ENCODE assay signal across 21 cellular contexts in the genomic region with DNA sequence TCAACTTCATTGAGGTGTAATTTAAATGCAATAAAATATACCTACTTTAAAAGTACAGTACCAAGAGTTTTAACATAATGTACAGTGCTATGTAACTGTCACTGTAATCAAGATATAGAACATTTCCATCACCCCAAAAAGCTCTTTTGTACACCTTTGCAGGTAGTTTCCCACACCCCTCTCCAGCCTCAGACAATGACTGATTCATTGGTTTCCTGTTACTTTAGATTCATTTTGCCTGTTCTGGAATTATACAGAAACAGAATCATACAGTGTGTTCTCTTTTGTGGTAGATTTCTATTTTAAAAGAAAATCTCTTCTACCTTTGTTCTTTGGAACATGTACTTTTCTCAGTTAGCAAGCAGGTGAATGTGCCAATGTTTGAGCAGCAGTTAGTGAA. TPM values are rescaled to one million over a fixed set of nuclear protein-coding genes. Genes with fewer than 3 reads are reported as not detected.
A peak's percentile ranks its signal among the peaks of the same experiment; 100 is the strongest.
DNase-seq lines count a peak whose midpoint lies in the region; ATAC-seq lines count a peak whose summit lies in the region.
"Had no signal": no experiment of that assay in that cellular context is flagged by ENCODE, and none has a peak within 500 bp of the region (broad histone marks: within the 10 kb centered on the region; RNA-seq: fewer than 3 reads in every experiment).

No MANE protein-coding gene starts in this region.

- POLR2A ChIA-PET in activated CD4-positive, alpha-beta memory T cell treated with anti-CD3 and anti-CD28 coated beads for 36 hours (lab: Charles Lee): interaction anchor here (1.3 to 6.1 kb wide), 2 partner anchors 13 to 18 kb away, joined by 3 to 69 read pairs; no protein-coding TSS in a partner anchor
- POLR2A ChIA-PET in activated CD4-positive, alpha-beta memory T cell treated with anti-CD3 and anti-CD28 coated beads, Interleukin-2, amount 10 ng/mL, durations not matched to agents 7 days and 5 days (lab: Charles Lee): no interaction called here

- CTCF ChIA-PET in activated CD4-positive, alpha-beta memory T cell treated with anti-CD3 and anti-CD28 coated beads for 36 hours (lab: Charles Lee): interaction anchor here (1.0 to 1.5 kb wide), 3 partner anchors 18 to 43 kb away, joined by 3 to 7 read pairs (median 4); partner anchors contain the start of gene SREBF2
- CTCF ChIA-PET in activated CD4-positive, alpha-beta memory T cell treated with anti-CD3 and anti-CD28 coated beads, Interleukin-2, amount 10 ng/mL, durations not matched to agents 7 days and 5 days (lab: Charles Lee): interaction anchor here (2.5 kb wide), 1 partner anchor 18 kb away, joined by 10 read pairs; no protein-coding TSS in a partner anchor

- DNase-seq in activated CD4-positive, alpha-beta memory T cell treated with anti-CD3 and anti-CD28 coated beads for 36 hours: peak; percentile 34
- DNase-seq in activated CD4-positive, alpha-beta memory T cell treated with anti-CD3 and anti-CD28 coated beads, Interleukin-2, amount 10 ng/mL, durations not matched to agents 7 days and 5 days: no peak
- DNase-seq in stimulated activated naive CD8-positive, alpha-beta T cell treated with anti-CD3 and anti-CD28 coated beads, Interleukin-15, Interleukin-2, amounts not matched to agents 100 U/mL and 50 U/mL, for 24 hours: no peak
- DNase-seq in activated naive CD8-positive, alpha-beta T cell treated with anti-CD3 and anti-CD28 coated beads, Interleukin-2, amount 50 U/mL, for 24 hours: no peak
- DNase-seq in NCI-H510A (lab: John Stamatoyannopoulos, UW): no peak
- DNase-seq in HUDEP-2 (lab: John Stamatoyannopoulos, UW; ENCODE audit: unreplicated experiment in 76 of 76): no peak
- no peak for DNase-seq in mesenteric fat pad (ENCODE audit: low spot score)
- DNase-seq: BE2C; CD4-positive, CD25-positive, alpha-beta regulatory T cell; DMS153; GOT3; NCI-H1436; NCI-H2029; NCI-H345; NCI-H526; PC-9 had no signal

- no peak for ATAC-seq in stimulated activated naive CD8-positive, alpha-beta T cell treated with anti-CD3 and anti-CD28 coated beads, Interleukin-15, Interleukin-2, amounts not matched to agents 100 U/mL and 50 U/mL, for 24 hours
- no peak for ATAC-seq in activated naive CD8-positive, alpha-beta T cell treated with anti-CD3 and anti-CD28 coated beads, Interleukin-2, amount 50 U/mL, for 24 hours
- ATAC-seq: GM12878, HCT116 had no signal

- H3K4me1 Mint-ChIP-seq in activated CD4-positive, alpha-beta memory T cell treated with anti-CD3 and anti-CD28 coated beads for 36 hours (ENCODE audit: low read depth): peaks cover 56% of the 10 kb centered on the region
- H3K4me1 Mint-ChIP-seq in activated CD4-positive, alpha-beta memory T cell treated with anti-CD3 and anti-CD28 coated beads, Interleukin-2, amount 10 ng/mL, durations not matched to agents 7 days and 5 days: peaks cover 15% of the 10 kb centered on the region
- H3K4me1 Mint-ChIP-seq in stimulated activated naive CD8-positive, alpha-beta T cell treated with anti-CD3 and anti-CD28 coated beads, Interleukin-15, Interleukin-2, amounts not matched to agents 100 ng/mL and 50 ng/mL, for 24 hours (ENCODE audit: low read depth): peaks cover 66% of the 10 kb centered on the region
- H3K4me1 Mint-ChIP-seq in activated naive CD8-positive, alpha-beta T cell treated with anti-CD3 and anti-CD28 coated beads, Interleukin-2, amount 50 U/mL, for 24 hours: peaks cover 65% of the 10 kb centered on the region

- peaks cover 63% of the 10 kb centered on the region for H3K36me3 Mint-ChIP-seq in activated CD4-positive, alpha-beta memory T cell treated with anti-CD3 and anti-CD28 coated beads for 36 hours
- peaks cover 82% of the 10 kb centered on the region for H3K36me3 Mint-ChIP-seq in activated CD4-positive, alpha-beta memory T cell treated with anti-CD3 and anti-CD28 coated beads, Interleukin-2, amount 10 ng/mL, durations not matched to agents 7 days and 5 days (ENCODE audit: low read depth)
- H3K36me3 Mint-ChIP-seq in stimulated activated naive CD8-positive, alpha-beta T cell treated with anti-CD3 and anti-CD28 coated beads, Interleukin-15, Interleukin-2, amounts not matched to agents 100 ng/mL and 50 ng/mL, for 24 hours (ENCODE audit: low read depth): peaks cover 72% of the 10 kb centered on the region
- H3K36me3 Mint-ChIP-seq in activated naive CD8-positive, alpha-beta T cell treated with anti-CD3 and anti-CD28 coated beads, Interleukin-2, amount 50 U/mL, for 24 hours (ENCODE audit: low read depth): peaks cover 76% of the 10 kb centered on the region

- H3K27ac Mint-ChIP-seq in activated CD4-positive, alpha-beta memory T cell treated with anti-CD3 and anti-CD28 coated beads for 36 hours: peak overlapping the region; percentile 80
- no peak overlapping the region for H3K27ac Mint-ChIP-seq in activated CD4-positive, alpha-beta memory T cell treated with anti-CD3 and anti-CD28 coated beads, Interleukin-2, amount 10 ng/mL, durations not matched to agents 7 days and 5 days
- H3K27ac Mint-ChIP-seq in stimulated activated naive CD8-positive, alpha-beta T cell treated with anti-CD3 and anti-CD28 coated beads, Interleukin-15, Interleukin-2, amounts not matched to agents 100 ng/mL and 50 ng/mL, for 24 hours: peak overlapping the region; percentile 70
- peak overlapping the region; percentile 83 for H3K27ac Mint-ChIP-seq in activated naive CD8-positive, alpha-beta T cell treated with anti-CD3 and anti-CD28 coated beads, Interleukin-2, amount 50 U/mL, for 24 hours

- H3K4me3 Mint-ChIP-seq in activated CD4-positive, alpha-beta memory T cell treated with anti-CD3 and anti-CD28 coated beads for 36 hours: no peak overlapping the region
- no peak overlapping the region for H3K4me3 Mint-ChIP-seq in activated CD4-positive, alpha-beta memory T cell treated with anti-CD3 and anti-CD28 coated beads, Interleukin-2, amount 10 ng/mL, durations not matched to agents 7 days and 5 days
- H3K4me3 Mint-ChIP-seq in stimulated activated naive CD8-positive, alpha-beta T cell treated with anti-CD3 and anti-CD28 coated beads, Interleukin-15, Interleukin-2, amounts not matched to agents 100 ng/mL and 50 ng/mL, for 24 hours: no peak overlapping the region
- no peak overlapping the region for H3K4me3 Mint-ChIP-seq in activated naive CD8-positive, alpha-beta T cell treated with anti-CD3 and anti-CD28 coated beads, Interleukin-2, amount 50 U/mL, for 24 hours
- H3K4me3 Mint-ChIP-seq: CD4-positive, CD25-positive, alpha-beta regulatory T cell had no signal

- intact Hi-C loops in activated CD4-positive, alpha-beta memory T cell treated with anti-CD3 and anti-CD28 coated beads for 36 hours (cut with micrococcal nuclease): no loop called here

- H3K9me3 Mint-ChIP-seq in activated CD4-positive, alpha-beta memory T cell treated with anti-CD3 and anti-CD28 coated beads for 36 hours: no peaks in the 10 kb centered on the region
- no peaks in the 10 kb centered on the region for H3K9me3 Mint-ChIP-seq in activated CD4-positive, alpha-beta memory T cell treated with anti-CD3 and anti-CD28 coated beads, Interleukin-2, amount 10 ng/mL, durations not matched to agents 7 days and 5 days
- H3K9me3 Mint-ChIP-seq in stimulated activated naive CD8-positive, alpha-beta T cell treated with anti-CD3 and anti-CD28 coated beads, Interleukin-15, Interleukin-2, amounts not matched to agents 100 ng/mL and 50 ng/mL, for 24 hours: no peaks in the 10 kb centered on the region
- H3K9me3 Mint-ChIP-seq in activated naive CD8-positive, alpha-beta T cell treated with anti-CD3 and anti-CD28 coated beads, Interleukin-2, amount 50 U/mL, for 24 hours: no peaks in the 10 kb centered on the region
- H3K9me3 Mint-ChIP-seq: CD4-positive, CD25-positive, alpha-beta regulatory T cell had no signal

- H3K27me3 Mint-ChIP-seq in activated CD4-positive, alpha-beta memory T cell treated with anti-CD3 and anti-CD28 coated beads for 36 hours: no peaks in the 10 kb centered on the region
- no peaks in the 10 kb centered on the region for H3K27me3 Mint-ChIP-seq in activated CD4-positive, alpha-beta memory T cell treated with anti-CD3 and anti-CD28 coated beads, Interleukin-2, amount 10 ng/mL, durations not matched to agents 7 days and 5 days
- H3K27me3 Mint-ChIP-seq in stimulated activated naive CD8-positive, alpha-beta T cell treated with anti-CD3 and anti-CD28 coated beads, Interleukin-15, Interleukin-2, amounts not matched to agents 100 ng/mL and 50 ng/mL, for 24 hours: no peaks in the 10 kb centered on the region
- H3K27me3 Mint-ChIP-seq in activated naive CD8-positive, alpha-beta T cell treated with anti-CD3 and anti-CD28 coated beads, Interleukin-2, amount 50 U/mL, for 24 hours: no peaks in the 10 kb centered on the region
- H3K27me3 Mint-ChIP-seq: CD4-positive, CD25-positive, alpha-beta regulatory T cell had no signal

RNA-seq across cellular contexts. Expression of gene SHISA8, which starts 38.2 kb away (rescaled TPM):
- total RNA-seq in activated CD4-positive, alpha-beta memory T cell treated with anti-CD3 and anti-CD28 coated beads for 36 hours: 1 to 10 TPM in 1 of 2 experiments, under 1 TPM in 1; 0.97 to 1.1 TPM
- not detected for total RNA-seq in activated CD4-positive, alpha-beta memory T cell treated with anti-CD3 and anti-CD28 coated beads, Interleukin-2, amount 10 ng/mL, durations not matched to agents 7 days and 5 days
- total RNA-seq in mesenteric fat pad: not detected
- total RNA-seq: IMR-90, M059J had no signal

RNA-seq across cellular contexts. Expression of gene SREBF2, which starts 43.8 kb away (rescaled TPM):
- 100 to 1,000 TPM; 131 to 137 TPM for total RNA-seq in activated CD4-positive, alpha-beta memory T cell treated with anti-CD3 and anti-CD28 coated beads for 36 hours
- total RNA-seq in activated CD4-positive, alpha-beta memory T cell treated with anti-CD3 and anti-CD28 coated beads, Interleukin-2, amount 10 ng/mL, durations not matched to agents 7 days and 5 days: 100 to 1,000 TPM; 150 to 157 TPM
- 35.9 TPM for total RNA-seq in mesenteric fat pad

RNA-seq across cellular contexts. Expression of gene TNFRSF13C, which starts 49.9 kb away (rescaled TPM):
- 1 to 10 TPM; 3.2 to 5.0 TPM for total RNA-seq in activated CD4-positive, alpha-beta memory T cell treated with anti-CD3 and anti-CD28 coated beads for 36 hours
- total RNA-seq in activated CD4-positive, alpha-beta memory T cell treated with anti-CD3 and anti-CD28 coated beads, Interleukin-2, amount 10 ng/mL, durations not matched to agents 7 days and 5 days: 1 to 10 TPM; 2.3 to 2.6 TPM
- total RNA-seq in mesenteric fat pad: 0.19 TPM
